Comparison of ENCODE assay signal across 12 cellular contexts in the genomic region with DNA sequence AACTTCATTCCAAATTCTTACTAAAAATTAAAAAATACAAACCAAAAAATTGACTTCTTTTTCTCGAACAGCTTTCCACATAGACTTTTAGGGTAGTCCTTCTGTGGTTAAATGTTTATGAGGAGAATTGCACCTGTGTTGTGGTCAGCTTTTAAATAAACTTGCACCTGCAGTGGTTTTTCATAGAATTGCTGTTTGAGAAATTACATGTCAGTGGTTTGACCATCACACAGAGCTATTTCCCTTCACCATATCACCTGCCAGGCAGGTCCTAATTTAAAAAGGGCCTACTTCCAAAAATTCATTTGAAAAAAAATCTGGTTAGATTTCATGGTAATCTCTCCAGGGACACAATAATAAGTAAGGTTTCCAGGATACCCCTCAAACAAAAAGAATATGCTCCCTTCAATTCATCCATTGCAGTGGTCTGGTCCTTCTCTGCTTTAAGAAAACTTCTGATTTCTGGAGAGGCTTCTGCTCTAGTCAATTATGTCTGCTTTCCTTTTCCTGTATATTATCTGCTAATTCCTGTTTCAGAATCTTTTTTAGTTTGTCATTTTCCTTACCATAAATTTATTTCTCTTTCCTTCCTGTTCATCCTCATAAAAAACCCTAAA. TPM values are rescaled to one million over a fixed set of nuclear protein-coding genes. Genes with fewer than 3 reads are reported as not detected.
DNase-seq lines count a peak whose midpoint lies in the region; ATAC-seq and TF ChIP-seq lines count a peak whose summit lies in the region.
"Had no signal": no experiment of that assay in that cellular context is flagged by ENCODE, and none has a peak within 500 bp of the region (broad histone marks: within the 10 kb centered on the region; RNA-seq: fewer than 3 reads in every experiment).

No MANE protein-coding gene starts in this region.

- TF ChIP-seq POLR2A in gastrocnemius medialis (IDR thresholded peaks at IDR 0.05) = no peak

- no peak overlapping the region for H3K4me3 Mint-ChIP-seq in endodermal cell
- H3K4me3 Mint-ChIP-seq: neural progenitor cell had no signal

- 100% methylated on average over 1 of the region's 1 CpG; no CpG with 5 or more reads in 1 of the 2 experiments for WGBS in endodermal cell (ENCODE audit: insufficient coverage in 1 of 2, insufficient read length in 1 of 2), 2 experiments

- ATAC-seq in GM18499 (IDR thresholded peaks at IDR 0.05; ENCODE audit: insufficient read depth, unreplicated experiment) (peak; percentile 65), GM19467 (IDR thresholded peaks at IDR 0.05; ENCODE audit: unreplicated experiment) (peak; percentile 78), HG03064 (IDR thresholded peaks at IDR 0.05; ENCODE audit: low read depth, unreplicated experiment) (peak; percentile 69), gastrocnemius medialis (no peak)
- ATAC-seq: PC-3 had no signal

- H3K36me3 Mint-ChIP-seq in endodermal cell (ENCODE audit: low read depth) = no peaks in the 10 kb centered on the region
- H3K36me3 Mint-ChIP-seq: neural progenitor cell had no signal

- H3K27me3 ChIP-seq in endodermal cell (ENCODE audit: control insufficient read depth, insufficient read depth, low read length, poor library complexity, severe bottlenecking) (peaks cover 8% of the 10 kb centered on the region), gastrocnemius medialis (no peaks in the 10 kb centered on the region)
- H3K27me3 ChIP-seq: hepatocyte, neural progenitor cell had no signal

- no peaks in the 10 kb centered on the region for H3K9me3 Mint-ChIP-seq in endodermal cell
- H3K9me3 Mint-ChIP-seq: neural progenitor cell had no signal

- H3K9me3 ChIP-seq in SK-N-MC (ENCODE audit: low read depth, low read length) = no peaks in the 10 kb centered on the region
- no peaks in the 10 kb centered on the region for H3K9me3 ChIP-seq in endodermal cell (ENCODE audit: control insufficient read depth, low read length)
- no peaks in the 10 kb centered on the region for H3K9me3 ChIP-seq in gastrocnemius medialis

- H3K27me3 Mint-ChIP-seq in endodermal cell (ENCODE audit: insufficient read depth) = no peaks in the 10 kb centered on the region

- H3K36me3 ChIP-seq in SK-N-MC (ENCODE audit: insufficient read depth, low read length) = no peaks in the 10 kb centered on the region
- H3K36me3 ChIP-seq in endodermal cell (ENCODE audit: control insufficient read depth, insufficient read depth, low read length) = no peaks in the 10 kb centered on the region
- no peaks in the 10 kb centered on the region for H3K36me3 ChIP-seq in gastrocnemius medialis
- H3K36me3 ChIP-seq: neural progenitor cell had no signal

- H3K27ac Mint-ChIP-seq in endodermal cell = no peak overlapping the region
- H3K27ac Mint-ChIP-seq: neural progenitor cell had no signal

- H3K27ac ChIP-seq in SK-N-MC = peak overlapping the region; percentile 76
- no peak overlapping the region for H3K27ac ChIP-seq in endodermal cell (ENCODE audit: low read depth, low read length)
- H3K27ac ChIP-seq in gastrocnemius medialis = no peak overlapping the region
- H3K27ac ChIP-seq: hepatocyte, neural progenitor cell had no signal

- DNase-seq in SK-N-MC (ENCODE audit: low read depth, low spot score) = peak; percentile 20
- DNase-seq in endodermal cell = no peak
- DNase-seq in islet precursor cell = no peak
- no peak for DNase-seq in gastrocnemius medialis
- no peak for DNase-seq in foreskin melanocyte
- DNase-seq: PC-3 had no signal

- H3K4me3 ChIP-seq in SK-N-MC = peak overlapping the region; percentile 2; the same call in 1 of the 2 replicates
- no peak overlapping the region for H3K4me3 ChIP-seq in endodermal cell (ENCODE audit: low read length)
- H3K4me3 ChIP-seq in gastrocnemius medialis = no peak overlapping the region
- H3K4me3 ChIP-seq: hepatocyte, neural progenitor cell had no signal

- H3K4me1 ChIP-seq in endodermal cell (ENCODE audit: control insufficient read depth, insufficient read depth, low read length) = no peaks in the 10 kb centered on the region
- no peaks in the 10 kb centered on the region for H3K4me1 ChIP-seq in gastrocnemius medialis
- H3K4me1 ChIP-seq: neural progenitor cell had no signal

- intact Hi-C loops in gastrocnemius medialis (cut with DNase I; ENCODE audit: low total_unique reads) = no loop called here

- peak overlapping the region; percentile 38 for H3K9ac ChIP-seq in SK-N-MC (ENCODE audit: insufficient read length)
- H3K9ac ChIP-seq in endodermal cell (ENCODE audit: extremely low read depth, low read length, poor library complexity, severe bottlenecking) = no peak overlapping the region
- H3K9ac ChIP-seq: neural progenitor cell had no signal

- H3K4me1 Mint-ChIP-seq in endodermal cell = no peaks in the 10 kb centered on the region
- H3K4me1 Mint-ChIP-seq: neural progenitor cell had no signal

- TF ChIP-seq CTCF in endodermal cell (conservative IDR thresholded peaks at IDR 0.05) (no peak), gastrocnemius medialis (IDR thresholded peaks at IDR 0.05 in 4 of 5, conservative IDR thresholded peaks at IDR 0.05 in 1 of 5) (no peak)

- in situ Hi-C loops in gastrocnemius medialis (cut with MboI; ENCODE audit: low sequenced_read_pairs in 4 of 4) = loop anchor here in 1 of 4 donors (25.0 kb wide), 1 partner anchor 309 kb away; the partner anchor contains the start of gene DCK

RNA-seq across cellular contexts. Expression of gene UTP3, which starts 9.8 kb away (rescaled TPM):
- total RNA-seq in endodermal cell (10 to 100 TPM; 36.0 to 37.8 TPM), gastrocnemius medialis (10 to 100 TPM in 3 of 4 donors, 1 to 10 TPM in 1; 6.3 to 13.0 (median 11.8) TPM)
- polyA plus RNA-seq in endodermal cell (2013, experiment 1 of 2) = 26.7 TPM
- 28.2 TPM for polyA plus RNA-seq in endodermal cell (2013, experiment 2 of 2)

RNA-seq across cellular contexts. Expression of gene JCHAIN, which starts 12.2 kb away (rescaled TPM):
- total RNA-seq in endodermal cell (not detected), gastrocnemius medialis (1 to 10 TPM in 1 of 4 donors, under 1 TPM in 2, not detected in 1; 0.55 to 3.9 (median 0.60) TPM)
- polyA plus RNA-seq in endodermal cell (2013, experiment 1 of 2) = not detected
- not detected for polyA plus RNA-seq in endodermal cell (2013, experiment 2 of 2)
- total RNA-seq: Daoy, hepatocyte, PC-3 had no signal
- polyA plus RNA-seq: hepatocyte had no signal

RNA-seq across cellular contexts. Expression of gene RUFY3, which starts 43.3 kb away (rescaled TPM):
- total RNA-seq in endodermal cell (10 to 100 TPM; 75.1 to 91.2 TPM), gastrocnemius medialis (10 to 100 TPM; 30.9 to 41.8 (median 37.2) TPM)
- polyA plus RNA-seq in endodermal cell (2013, experiment 1 of 2) = 75.2 TPM
- polyA plus RNA-seq in endodermal cell (2013, experiment 2 of 2) = 85.9 TPM

RNA-seq across cellular contexts. Expression of gene ENAM, which starts 49.9 kb away (rescaled TPM):
- total RNA-seq in endodermal cell (not detected), gastrocnemius medialis (1 to 10 TPM in 3 of 4 donors, under 1 TPM in 1; 0.20 to 9.2 (median 2.8) TPM)
- not detected for polyA plus RNA-seq in endodermal cell (2013, experiment 1 of 2)
- polyA plus RNA-seq in endodermal cell (2013, experiment 2 of 2) = not detected
- total RNA-seq: Daoy, PC-3 had no signal

Comparison
In these comparisons a context has a peak if more than half of its experiments do, and no peak if none do; other contexts are left out.
1. ATAC-seq: peak in GM18499 (single experiment), GM19467 (single experiment) and HG03064 (single experiment); none in gastrocnemius medialis (0 of 2).